ENCODE assay signal across 18 cellular contexts in the genomic region with DNA sequence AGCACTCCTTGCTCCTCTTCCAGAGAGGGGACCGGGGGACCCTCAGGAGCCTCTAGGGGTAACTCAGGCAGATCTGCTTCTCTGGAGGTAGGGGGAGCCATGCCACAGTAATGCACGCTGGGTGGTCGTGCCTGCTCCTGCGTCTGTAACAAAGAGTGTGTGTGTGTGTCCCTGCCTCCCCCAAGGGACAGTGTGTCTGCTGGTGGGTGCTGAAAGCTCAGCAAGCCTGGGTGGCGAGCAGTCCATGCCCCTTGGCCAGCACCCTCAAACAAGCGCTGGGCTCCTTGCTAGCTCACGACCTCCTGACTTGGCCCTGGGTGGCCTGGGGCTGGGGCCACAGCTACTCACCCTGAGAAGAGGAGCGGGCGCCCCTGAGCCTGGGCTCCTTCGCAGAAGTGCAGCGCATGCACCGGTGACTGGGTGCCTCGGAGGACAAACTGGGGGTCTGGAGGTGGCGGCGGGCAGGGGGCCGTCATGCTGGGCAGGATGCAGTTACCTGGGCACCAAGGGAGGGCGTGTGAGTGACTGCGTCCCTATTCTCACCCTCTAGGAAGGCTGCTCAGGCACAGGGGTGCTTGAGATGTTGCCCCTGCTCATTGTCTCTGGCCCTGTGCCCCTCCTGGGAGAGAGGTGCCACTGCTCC. TPM values are rescaled to one million over a fixed set of nuclear protein-coding genes. Genes with fewer than 3 reads are reported as not detected.
DNase-seq lines count a peak whose midpoint lies in the region; ATAC-seq and TF ChIP-seq lines count a peak whose summit lies in the region.
"Had no signal": no experiment of that assay in that cellular context is flagged by ENCODE, and none has a peak within 500 bp of the region (broad histone marks: within the 10 kb centered on the region; RNA-seq: fewer than 3 reads in every experiment).

No MANE protein-coding gene starts in this region.

- no peak overlapping the region for H3K27ac Mint-ChIP-seq in WTC11
- H3K27ac Mint-ChIP-seq in activated CD4-positive, alpha-beta T cell treated with anti-CD3 and anti-CD28 coated beads for 36 hours, result no peak overlapping the region
- H3K27ac Mint-ChIP-seq: activated T-helper 17 cell treated with anti-CD3 and anti-CD28 coated beads, Interleukin-2, amount 50 U/mL, for 72 hours; CD4-positive, CD25-positive, alpha-beta regulatory T cell; mesothelial cell of epicardium; stimulated activated effector memory CD8-positive, alpha-beta T cell treated with anti-CD3 and anti-CD28 coated beads, Interleukin-12 subunit alpha, Interleukin-12 subunit beta, amount 100 ng/mL, for 72 hours; type B pancreatic cell had no signal

- no peaks in the 10 kb centered on the region for H4K20me1 ChIP-seq in SK-N-SH (ENCODE audit: insufficient read depth)

- peaks cover 0 to 32% of the 10 kb centered on the region in 2 experiments; a peak in 1 of 4 replicates for H3K4me1 ChIP-seq in SK-N-SH (ENCODE audit: control insufficient read depth in 1 of 2, insufficient read depth in 2 of 2, low read depth in 1 of 2, low read length in 1 of 2)
- peaks cover 4% of the 10 kb centered on the region for H3K4me1 ChIP-seq in foreskin keratinocyte

- no peak for TF ChIP-seq EP300 in SK-N-SH (IDR thresholded peaks at IDR 0.05; ENCODE audit: borderline replicate concordance in 1 of 2, low read depth in 1 of 2, low read length in 1 of 2)

- 94% methylated on average over 13 of the region's 18 CpGs for WGBS in SK-N-SH (ENCODE audit: low lambda C conversion rate)

- intact Hi-C loops in activated CD4-positive, alpha-beta T cell treated with anti-CD3 and anti-CD28 coated beads for 36 hours (cut with DNase I, micrococcal nuclease), result no loop called here

- H3K27me3 ChIP-seq in SK-N-SH (ENCODE audit: insufficient read depth) (no peaks in the 10 kb centered on the region), foreskin keratinocyte (no peaks in the 10 kb centered on the region)

- no peak for TF ChIP-seq CTCF in SK-N-SH (IDR thresholded peaks at IDR 0.05)
- no peak for TF ChIP-seq CTCF in WTC11 (IDR thresholded peaks at IDR 0.05)
- peak; percentile 19 for TF ChIP-seq CTCF in foreskin keratinocyte (conservative IDR thresholded peaks at IDR 0.05)
- TF ChIP-seq CTCF in retinal pigment epithelial cell (conservative IDR thresholded peaks at IDR 0.05; ENCODE audit: low read depth, low read length), result peak; percentile 10

- no peaks in the 10 kb centered on the region for H3K9me2 ChIP-seq in SK-N-SH

- CTCF ChIA-PET in SK-N-SH (lab: Yijun Ruan, JAX) (interaction anchor here (0.7 to 2.0 kb wide), 8 partner anchors 10 to 91 kb away, joined by 3 to 11 read pairs (median 4); no protein-coding TSS in a partner anchor), WTC11 (lab: Charles Lee) (interaction anchor here (0.6 to 4.0 kb wide), 10 partner anchors 12 to 141 kb away, joined by 3 to 13 read pairs (median 3); no protein-coding TSS in a partner anchor)
- CTCF ChIA-PET in activated CD4-positive, alpha-beta T cell treated with anti-CD3 and anti-CD28 coated beads for 36 hours (lab: Charles Lee), result interaction anchor here (0.6 kb wide), 1 partner anchor 88 kb away, joined by 4 read pairs; no protein-coding TSS in a partner anchor

- no peak overlapping the region for H2AFZ ChIP-seq in SK-N-SH (ENCODE audit: low read depth)

- H3K4me3 ChIP-seq in SK-N-SH (ENCODE audit: low read depth in 2 of 2, low read length in 1 of 2), result no peak overlapping the region
- H3K4me3 ChIP-seq in retinal pigment epithelial cell (ENCODE audit: low read length), result no peak overlapping the region
- H3K4me3 ChIP-seq: skin epidermis had no signal

- H3K4me1 Mint-ChIP-seq in WTC11, result peaks cover 5% of the 10 kb centered on the region; the same call in 1 of the 2 replicates
- H3K4me1 Mint-ChIP-seq in activated CD4-positive, alpha-beta T cell treated with anti-CD3 and anti-CD28 coated beads for 36 hours, result no peaks in the 10 kb centered on the region
- H3K4me1 Mint-ChIP-seq: activated T-helper 17 cell treated with anti-CD3 and anti-CD28 coated beads, Interleukin-2, amount 50 U/mL, for 72 hours had no signal

- peaks cover under 1% of the 10 kb centered on the region; the same call in 1 of the 2 replicates for H3K9me3 Mint-ChIP-seq in WTC11
- H3K9me3 Mint-ChIP-seq in activated CD4-positive, alpha-beta T cell treated with anti-CD3 and anti-CD28 coated beads for 36 hours (ENCODE audit: low read depth), result no peaks in the 10 kb centered on the region
- H3K9me3 Mint-ChIP-seq: activated T-helper 17 cell treated with anti-CD3 and anti-CD28 coated beads, Interleukin-2, amount 50 U/mL, for 72 hours; CD4-positive, CD25-positive, alpha-beta regulatory T cell; stimulated activated effector memory CD8-positive, alpha-beta T cell treated with anti-CD3 and anti-CD28 coated beads, Interleukin-12 subunit alpha, Interleukin-12 subunit beta, amount 100 ng/mL, for 72 hours; type B pancreatic cell had no signal

- no peaks in the 10 kb centered on the region for H3K36me3 Mint-ChIP-seq in WTC11
- peaks cover 1% of the 10 kb centered on the region for H3K36me3 Mint-ChIP-seq in activated CD4-positive, alpha-beta T cell treated with anti-CD3 and anti-CD28 coated beads for 36 hours (ENCODE audit: low read depth)
- H3K36me3 Mint-ChIP-seq: stimulated activated effector memory CD8-positive, alpha-beta T cell treated with anti-CD3 and anti-CD28 coated beads, Interleukin-12 subunit alpha, Interleukin-12 subunit beta, amount 100 ng/mL, for 72 hours had no signal

- H3F3A ChIP-seq in SK-N-SH (replicated peaks; ENCODE audit: insufficient read depth), result no peaks in the 10 kb centered on the region

- no peak overlapping the region for H3K9ac ChIP-seq in SK-N-SH

- no peaks in the 10 kb centered on the region for H3K79me2 ChIP-seq in SK-N-SH (ENCODE audit: insufficient read depth)

- DNase-seq in SK-N-SH, result peak; percentile 47
- DNase-seq in WTC11 (ENCODE audit: low spot score), result no peak
- DNase-seq in foreskin keratinocyte, result no peak
- no peak for DNase-seq in retinal pigment epithelial cell (ENCODE audit: low read depth)
- DNase-seq in SIG-M5 treated with dmso at 0.1 percent for 504 hours (lab: John Stamatoyannopoulos, UW; ENCODE audit: unreplicated experiment), result no peak
- no peak for DNase-seq in stimulated activated naive CD8-positive, alpha-beta T cell treated with anti-CD3 and anti-CD28 coated beads, Interleukin-15, Interleukin-2, amounts not matched to agents 100 U/mL and 50 U/mL, for 24 hours
- no peak for DNase-seq in activated CD4-positive, alpha-beta T cell treated with anti-CD3 and anti-CD28 coated beads for 36 hours
- DNase-seq: activated CD4-positive, alpha-beta T cell treated with anti-CD3 and anti-CD28 coated beads, Interleukin-2, amount 50 U/mL, for 1 hour; CD4-positive, CD25-positive, alpha-beta regulatory T cell; NCI-H2081 treated with DMSO at 0.1 percent for 48 hours; T-helper 9 cell had no signal

- H3K27me3 Mint-ChIP-seq in WTC11 (ENCODE audit: low read depth), result no peaks in the 10 kb centered on the region; the same call in 1 of the 2 replicates
- H3K27me3 Mint-ChIP-seq in activated CD4-positive, alpha-beta T cell treated with anti-CD3 and anti-CD28 coated beads for 36 hours, result no peaks in the 10 kb centered on the region
- H3K27me3 Mint-ChIP-seq: activated T-helper 17 cell treated with anti-CD3 and anti-CD28 coated beads, Interleukin-2, amount 50 U/mL, for 72 hours; CD4-positive, CD25-positive, alpha-beta regulatory T cell; type B pancreatic cell had no signal

- no peak overlapping the region for H3K4me2 ChIP-seq in SK-N-SH

- no peaks in the 10 kb centered on the region for H3K36me3 ChIP-seq in SK-N-SH (replicated peaks in 1 of 2; ENCODE audit: control insufficient read depth in 1 of 2, insufficient read depth in 2 of 2, low read length in 1 of 2)

- no peak overlapping the region for H3K27ac ChIP-seq in SK-N-SH (ENCODE audit: low read depth in 2 of 2, low read length in 1 of 2)
- H3K27ac ChIP-seq in foreskin keratinocyte, result no peak overlapping the region

- ATAC-seq in SK-N-SH treated with all-trans-retinoic acid at 6 μM for 48 hours, result no peak
- peak; percentile 57 for ATAC-seq in WTC11
- ATAC-seq in foreskin keratinocyte, result no peak
- ATAC-seq in stimulated activated naive CD8-positive, alpha-beta T cell treated with anti-CD3 and anti-CD28 coated beads, Interleukin-15, Interleukin-2, amounts not matched to agents 100 U/mL and 50 U/mL, for 24 hours, result no peak
- no peak for ATAC-seq in activated CD4-positive, alpha-beta T cell treated with anti-CD3 and anti-CD28 coated beads for 36 hours
- ATAC-seq: activated T-helper 17 cell treated with anti-CD3 and anti-CD28 coated beads, Interleukin-2, amount 50 U/mL, for 72 hours; esophagus mucosa; stimulated activated effector memory CD8-positive, alpha-beta T cell treated with anti-CD3 and anti-CD28 coated beads, Interleukin-12 subunit alpha, Interleukin-12 subunit beta, amount 100 ng/mL, for 72 hours had no signal

- 0 out of 2 replicates have a peak, but pooled peaks have one; percentile 30 for TF ChIP-seq RAD21 in SK-N-SH (IDR thresholded peaks at IDR 0.05; ENCODE audit: low read length)

- no peak overlapping the region for H3K4me3 Mint-ChIP-seq in WTC11
- no peak overlapping the region for H3K4me3 Mint-ChIP-seq in activated CD4-positive, alpha-beta T cell treated with anti-CD3 and anti-CD28 coated beads for 36 hours
- H3K4me3 Mint-ChIP-seq: activated T-helper 17 cell treated with anti-CD3 and anti-CD28 coated beads, Interleukin-2, amount 50 U/mL, for 72 hours; CD4-positive, CD25-positive, alpha-beta regulatory T cell; mesothelial cell of epicardium; stimulated activated effector memory CD8-positive, alpha-beta T cell treated with anti-CD3 and anti-CD28 coated beads, Interleukin-12 subunit alpha, Interleukin-12 subunit beta, amount 100 ng/mL, for 72 hours; type B pancreatic cell had no signal

- H3K9me3 ChIP-seq in SK-N-SH, result no peaks in the 10 kb centered on the region

- POLR2A ChIA-PET in SK-N-SH (lab: Yijun Ruan, JAX) (interaction anchor here (0.7 kb wide), 1 partner anchor 12 kb away, joined by 3 read pairs; no protein-coding TSS in a partner anchor), WTC11 (lab: Charles Lee) (no interaction called here)
- POLR2A ChIA-PET in activated CD4-positive, alpha-beta T cell treated with anti-CD3 and anti-CD28 coated beads for 36 hours (lab: Charles Lee), result no interaction called here

RNA-seq across cellular contexts. Expression of gene GNB1L, which starts 33.7 kb away (rescaled TPM):
- polyA plus RNA-seq in SK-N-SH (2012; rRNA removed) (3.2 and 5.9 TPM in 2 replicates), foreskin keratinocyte (14.8 and 16.4 TPM in 2 replicates)
- 2.0 and 4.8 TPM in 2 replicates for polyA plus RNA-seq in SK-N-SH (2012; cell fraction: cytosol; rRNA removed)
- 7.7 and 10.0 TPM in 2 replicates for polyA plus RNA-seq in SK-N-SH (2012; cell fraction: nucleus; rRNA removed)
- total RNA-seq in WTC11 (2021) (18.0 to 21.7 TPM (median 19.4 TPM) in 3 replicates), foreskin keratinocyte (8.2 and 12.2 TPM in 2 replicates)
- 10 to 100 TPM in 1 of 2 experiments, 1 to 10 TPM in 1; 7.6 to 12.4 TPM for total RNA-seq in activated CD4-positive, alpha-beta T cell treated with anti-CD3 and anti-CD28 coated beads for 36 hours

RNA-seq across cellular contexts. Expression of gene RTL10, which starts 33.7 kb away (rescaled TPM):
- polyA plus RNA-seq in SK-N-SH (2012; rRNA removed) (7.8 and 8.0 TPM in 2 replicates), foreskin keratinocyte (18.0 and 18.1 TPM in 2 replicates)
- 3.0 and 4.0 TPM in 2 replicates for polyA plus RNA-seq in SK-N-SH (2012; cell fraction: cytosol; rRNA removed)
- 23.0 and 24.3 TPM in 2 replicates for polyA plus RNA-seq in SK-N-SH (2012; cell fraction: nucleus; rRNA removed)
- total RNA-seq in WTC11 (2021) (19.2 to 21.5 TPM (median 20.6 TPM) in 3 replicates), foreskin keratinocyte (21.9 and 24.7 TPM in 2 replicates)
- total RNA-seq in activated CD4-positive, alpha-beta T cell treated with anti-CD3 and anti-CD28 coated beads for 36 hours, result 10 to 100 TPM; 14.9 to 15.6 TPM

Comparison
In these comparisons a context has a peak if more than half of its experiments do, and no peak if none do; other contexts are left out.
1. CTCF ChIP-seq: peak in foreskin keratinocyte (single experiment) and retinal pigment epithelial cell (single experiment); none in SK-N-SH (single experiment) and WTC11 (single experiment).